ENCODE assay signal across 21 cellular contexts in genomic region chr18:56489901-56490300, GRCh38.
"Had no signal": no experiment of that assay in that cellular context is flagged by ENCODE, and none has a peak within 500 bp of the region (broad histone marks: within the 10 kb centered on the region; RNA-seq: fewer than 3 reads in every experiment).

No MANE protein-coding gene starts in this region.

- H3K27ac ChIP-seq: body of pancreas, colonic mucosa, esophagus muscularis mucosa, left ventricle myocardium inferior, skin epidermis, transverse colon had no signal

- H3K4me1 ChIP-seq: body of pancreas, colonic mucosa, esophagus muscularis mucosa, left ventricle myocardium inferior, transverse colon had no signal

- H3K27me3 ChIP-seq: body of pancreas, colonic mucosa, esophagus muscularis mucosa, transverse colon had no signal

- FAIRE-seq: kidney, TTC549 had no signal

- H3K4me3 ChIP-seq: body of pancreas, colonic mucosa, esophagus muscularis mucosa, left ventricle myocardium inferior, skin epidermis, transverse colon had no signal

- H3K36me3 ChIP-seq: colonic mucosa, esophagus muscularis mucosa, left ventricle myocardium inferior, transverse colon had no signal

- DNase-seq: activated CD4-positive, alpha-beta T cell treated with anti-CD3 and anti-CD28 coated beads for 4 hours; activated CD8-positive, alpha-beta memory T cell treated with anti-CD3 and anti-CD28 coated beads, Interleukin-2, amount 50 U/mL, for 4 hours; activated CD8-positive, alpha-beta T cell treated with anti-CD3 and anti-CD28 coated beads, Interleukin-2, amount 10 ng/mL, durations not matched to agents 7 days and 5 days; activated gamma-delta T cell treated with Interleukin-2 at 50 U/mL for 16 hours; activated naive CD8-positive, alpha-beta T cell treated with anti-CD3 and anti-CD28 coated beads for 36 hours; central memory CD4-positive, alpha-beta T cell; colonic mucosa; kidney; left ventricle myocardium inferior; mesendoderm; posterior cingulate gyrus; stimulated activated CD4-positive, alpha-beta T cell treated with anti-CD3 and anti-CD28 coated beads, Interleukin-4, amount 100 ng/mL, for 24 hours; stimulated activated CD8-positive, alpha-beta memory T cell treated with anti-CD3 and anti-CD28 coated beads, Interleukin-4, amount 100 ng/mL, for 48 hours; stimulated activated naive CD8-positive, alpha-beta T cell treated with anti-CD3 and anti-CD28 coated beads, Interleukin-15, Interleukin-2, amounts not matched to agents 100 U/mL and 50 U/mL, for 24 hours; transverse colon had no signal

- ATAC-seq: activated CD8-positive, alpha-beta T cell treated with anti-CD3 and anti-CD28 coated beads, Interleukin-2, amount 10 ng/mL, durations not matched to agents 7 days and 5 days; body of pancreas; natural killer cell treated with Interleukin-12 subunit alpha and Interleukin-12 subunit beta and Interleukin-15 and Interleukin-18, amount 100 ng/mL, for 72 hours; stimulated activated naive CD8-positive, alpha-beta T cell treated with anti-CD3 and anti-CD28 coated beads, Interleukin-15, Interleukin-2, amounts not matched to agents 100 U/mL and 50 U/mL, for 24 hours; WTC11 had no signal

- H3K9me3 ChIP-seq: body of pancreas, colonic mucosa, esophagus muscularis mucosa, left ventricle myocardium inferior, transverse colon had no signal
